ENCODE assay signal across 25 cellular contexts in genomic region chr9:106074006-106074405, GRCh38.
"Had no signal": no experiment of that assay in that cellular context is flagged by ENCODE, and none has a peak within 500 bp of the region (broad histone marks: within the 10 kb centered on the region; RNA-seq: fewer than 3 reads in every experiment).

No MANE protein-coding gene starts in this region.

- H2AFZ ChIP-seq: hepatocyte had no signal

- H3K27ac ChIP-seq: coronary artery, dorsolateral prefrontal cortex, epithelial cell of prostate, esophagus squamous epithelium, gastroesophageal sphincter, heart left ventricle, hepatocyte, left lung, lower lobe of right lung had no signal

- ATAC-seq: esophagus mucosa; gastroesophageal sphincter; heart left ventricle; left cardiac atrium; left lung; left ventricle myocardium superior; lower lobe of right lung; naive thymus-derived CD4-positive, alpha-beta T cell had no signal

- H3K36me3 ChIP-seq: esophagus squamous epithelium, gastroesophageal sphincter, heart left ventricle, left lung, lower lobe of right lung had no signal

- H3K9me3 ChIP-seq: esophagus squamous epithelium, gastroesophageal sphincter, heart left ventricle, left lung, lower lobe of right lung had no signal

- H3K27me3 ChIP-seq: esophagus squamous epithelium, gastroesophageal sphincter, heart left ventricle, hepatocyte, left lung had no signal

- H3K4me1 ChIP-seq: esophagus squamous epithelium, gastroesophageal sphincter, left lung, lower lobe of right lung had no signal

- H3K4me2 ChIP-seq: hepatocyte had no signal

- FAIRE-seq: colon, endothelial cell of umbilical vein, frontal cortex had no signal

- H3K4me3 ChIP-seq: coronary artery, dorsolateral prefrontal cortex, esophagus squamous epithelium, gastroesophageal sphincter, heart left ventricle, hepatocyte, left lung, lower lobe of right lung had no signal

- H3K79me2 ChIP-seq: hepatocyte had no signal

- DNase-seq: dermis blood vessel endothelial cell; dorsolateral prefrontal cortex; effector CD4-positive, alpha-beta T cell; effector memory CD4-positive, alpha-beta T cell; erythroblast; esophagus squamous epithelium; heart left ventricle; hypothalamus; immature natural killer cell; islet precursor cell; left cardiac atrium; left lung; left ventricle myocardium superior; lower lobe of right lung; mesendoderm; midbrain; naive thymus-derived CD4-positive, alpha-beta T cell had no signal
